In the genomic region with DNA sequence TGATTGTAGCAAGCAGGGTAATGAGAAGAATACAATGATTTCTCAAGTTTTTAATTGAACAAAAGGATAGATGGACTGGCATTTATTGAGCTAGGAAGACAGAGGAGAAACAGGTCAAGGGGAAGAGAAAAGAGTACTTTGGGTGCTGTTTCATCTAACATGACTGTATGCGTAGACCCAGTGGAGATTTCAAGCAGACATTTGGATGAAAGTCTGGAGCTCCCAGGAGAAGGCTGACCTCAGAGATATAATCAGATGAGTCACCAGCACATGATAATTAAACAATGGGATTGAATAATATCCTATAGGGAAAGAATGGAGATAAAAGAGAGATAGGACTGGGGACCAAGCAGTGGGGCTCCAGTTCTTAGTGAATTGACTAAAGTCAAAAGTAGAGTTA, we compare ENCODE assay signal across 25 cellular contexts.
DNase-seq lines count a peak whose midpoint lies in the region; FAIRE-seq and TF ChIP-seq lines count a peak whose summit lies in the region.
"Had no signal": no experiment of that assay in that cellular context is flagged by ENCODE, and none has a peak within 500 bp of the region (broad histone marks: within the 10 kb centered on the region; RNA-seq: fewer than 3 reads in every experiment).

No MANE protein-coding gene starts in this region.

- H3K4me2 ChIP-seq in DOHH2 (ENCODE audit: low read length) (peak overlapping the region; percentile 17), keratinocyte (ENCODE audit: control insufficient read depth, extremely low read depth, insufficient read depth, low read depth, low read length) (peak overlapping the region; percentile 66)

- WGBS in lower leg skin, 2 donors: 83 to 88% methylated on average over 1 of the region's 1 CpG

- H3K9me1 ChIP-seq in keratinocyte (ENCODE audit: control insufficient read depth, extremely low read depth, insufficient read depth, low read length): no peaks in the 10 kb centered on the region

- H3K9me2 ChIP-seq in DOHH2 (replicated peaks; ENCODE audit: control insufficient read depth, low read length): no peaks in the 10 kb centered on the region

- no peak overlapping the region for H3K4me3 ChIP-seq in DOHH2 (ENCODE audit: low read length)
- H3K4me3 ChIP-seq in bronchial epithelial cell (ENCODE audit: low read depth, low read length): no peak overlapping the region
- H3K4me3 ChIP-seq in keratinocyte (ENCODE audit: control insufficient read depth in 2 of 3, extremely low read depth in 1 of 3, insufficient read depth in 2 of 3, low read depth in 1 of 3, low read length in 3 of 3): peak overlapping the region in 2 of 3 experiments; percentile 20 to 36
- no peak overlapping the region for H3K4me3 ChIP-seq in lower leg skin (ENCODE audit: low read depth, poor library complexity, severe bottlenecking)
- H3K4me3 ChIP-seq: cardiac muscle cell, left lung, MG63, mucosa of descending colon, psoas muscle, SJCRH30, thyroid gland had no signal

- H3K4me1 Mint-ChIP-seq in nephron progenitor cell: no peaks in the 10 kb centered on the region
- H3K4me1 Mint-ChIP-seq: neural crest cell had no signal

- TF ChIP-seq CTCF in DOHH2 (IDR thresholded peaks at IDR 0.05; ENCODE audit: low read depth, low read length, poor library complexity, severe bottlenecking): no peak
- no peak for TF ChIP-seq CTCF in bronchial epithelial cell (IDR thresholded peaks at IDR 0.05; ENCODE audit: insufficient read depth, low read length, severe bottlenecking)
- TF ChIP-seq CTCF in keratinocyte (optimal IDR thresholded peaks at IDR 0.05 in 1 of 3, IDR thresholded peaks at IDR 0.05 in 1 of 3, conservative IDR thresholded peaks at IDR 0.05 in 1 of 3; ENCODE audit: extremely low read depth in 1 of 3, insufficient read depth in 2 of 3, low read length in 3 of 3): no peak
- no peak for TF ChIP-seq CTCF in lower leg skin (IDR thresholded peaks at IDR 0.05)
- no peak for TF ChIP-seq CTCF in nephron progenitor cell (IDR thresholded peaks at IDR 0.05)

- H3K27me3 ChIP-seq in DOHH2 (ENCODE audit: control insufficient read depth, low read length) (no peaks in the 10 kb centered on the region), bronchial epithelial cell (ENCODE audit: control insufficient read depth, insufficient read depth, low read length) (no peaks in the 10 kb centered on the region), keratinocyte (ENCODE audit: control insufficient read depth, extremely low read depth, insufficient read depth, low read length) (no peaks in the 10 kb centered on the region)
- H3K27me3 ChIP-seq: cardiac muscle cell, left lung, MG63, thyroid gland had no signal

- peak overlapping the region; percentile 48 for H3K9ac ChIP-seq in keratinocyte (ENCODE audit: control insufficient read depth, extremely low read depth, insufficient read depth, low read length)

- no peak for TF ChIP-seq POLR2A in lower leg skin (IDR thresholded peaks at IDR 0.05)

- H3K36me3 ChIP-seq in DOHH2 (ENCODE audit: control insufficient read depth, low read length): peaks cover 36% of the 10 kb centered on the region
- no peaks in the 10 kb centered on the region for H3K36me3 ChIP-seq in bronchial epithelial cell (ENCODE audit: control insufficient read depth, insufficient read depth, low read length)
- no peaks in the 10 kb centered on the region for H3K36me3 ChIP-seq in keratinocyte (ENCODE audit: control insufficient read depth in 2 of 2, extremely low read depth in 1 of 2, insufficient read depth in 2 of 2, low read length in 2 of 2)
- H3K36me3 ChIP-seq: cardiac muscle cell, left lung, MG63, SJCRH30, thyroid gland had no signal

- intact Hi-C loops in lower leg skin (cut with DNase I; ENCODE audit: low total_unique reads): no loop called here

- H2AFZ ChIP-seq in keratinocyte (ENCODE audit: control insufficient read depth, low read length): no peak overlapping the region

- H4K20me1 ChIP-seq in DOHH2 (ENCODE audit: control insufficient read depth, insufficient read depth, low read depth, low read length) (no peaks in the 10 kb centered on the region), keratinocyte (ENCODE audit: control insufficient read depth, extremely low read depth, insufficient read depth, low read length) (no peaks in the 10 kb centered on the region)

- DNase-seq in HTR-8/SVneo (ENCODE audit: insufficient read length, low spot score) (peak; percentile 21), bronchial epithelial cell (ENCODE audit: low read depth) (peak; percentile 58), keratinocyte (ENCODE audit: low read depth, low spot score) (no peak), lower leg skin (ENCODE audit: low spot score in 2 of 2) (no peak), NCI-H524 (lab: John Stamatoyannopoulos, UW) (no peak), nephron progenitor cell (no peak), DMS153 (lab: John Stamatoyannopoulos, UW) (no peak)
- DNase-seq: activated CD4-positive, alpha-beta T cell treated with anti-CD3 and anti-CD28 coated beads, Interleukin-2, amount 50 U/mL, for 1 hour; activated CD8-positive, alpha-beta memory T cell treated with anti-CD3 and anti-CD28 coated beads, Interleukin-2, amount 50 U/mL, for 4 hours; activated naive CD8-positive, alpha-beta T cell treated with anti-CD3 and anti-CD28 coated beads, Interleukin-2, amount 10 ng/mL, durations not matched to agents 7 days and 5 days; CD8-positive, alpha-beta memory T cell; dermis blood vessel endothelial cell; left lung; mucosa of descending colon; NCI-H1436 treated with DMSO at 0.1 percent for 48 hours; NCI-H774; psoas muscle; SJCRH30; stimulated activated naive CD4-positive, alpha-beta T cell treated with Interleukin-2 at 50 U/mL for 16 hours; thyroid gland had no signal

- peaks cover 16% of the 10 kb centered on the region for H3F3A ChIP-seq in DOHH2 (ENCODE audit: control insufficient read depth, insufficient read depth)

- H3K27me3 Mint-ChIP-seq in nephron progenitor cell (ENCODE audit: low read depth, poor library complexity): peaks cover 10% of the 10 kb centered on the region
- H3K27me3 Mint-ChIP-seq: CD8-positive, alpha-beta memory T cell had no signal

- H3K36me3 Mint-ChIP-seq in nephron progenitor cell (ENCODE audit: low read depth): peaks cover 8% of the 10 kb centered on the region
- H3K36me3 Mint-ChIP-seq: CD8-positive, alpha-beta memory T cell had no signal

- H3K4me1 ChIP-seq in DOHH2 (ENCODE audit: control insufficient read depth, low read length): peaks cover 100% of the 10 kb centered on the region
- H3K4me1 ChIP-seq in keratinocyte (ENCODE audit: control insufficient read depth, extremely low read depth, insufficient read depth, low read length): peaks cover 35% of the 10 kb centered on the region
- H3K4me1 ChIP-seq: psoas muscle, SJCRH30, thyroid gland had no signal

- no peak overlapping the region for H3K27ac Mint-ChIP-seq in nephron progenitor cell
- H3K27ac Mint-ChIP-seq: activated naive CD8-positive, alpha-beta T cell treated with anti-CD3 and anti-CD28 coated beads, Interleukin-2, amount 10 ng/mL, durations not matched to agents 7 days and 5 days; CD8-positive, alpha-beta memory T cell; T-helper 1 cell treated with Interleukin-12 subunit alpha and Interleukin-12 subunit beta and Interleukin-4 antibody, amounts not matched to agents 30 μg/mL and 1 μg/mL, for 36 hours had no signal

- H3K27ac ChIP-seq in DOHH2 (ENCODE audit: low read depth, low read length): peak overlapping the region; percentile 19
- H3K27ac ChIP-seq in keratinocyte (ENCODE audit: control insufficient read depth, insufficient read depth, low read length): peak overlapping the region; percentile 71
- H3K27ac ChIP-seq: cardiac muscle cell, left lung, psoas muscle, SJCRH30, thyroid gland had no signal

- peaks cover 19% of the 10 kb centered on the region for H3K9me3 ChIP-seq in DOHH2 (ENCODE audit: control insufficient read depth, insufficient read depth, low read length)
- H3K9me3 ChIP-seq in keratinocyte (ENCODE audit: control insufficient read depth, low read depth, low read length): peaks cover 3% of the 10 kb centered on the region
- H3K9me3 ChIP-seq: left lung, mucosa of descending colon, psoas muscle, SJCRH30, thyroid gland had no signal

- dilution Hi-C loops in keratinocyte (cut with MboI; ENCODE audit: extremely low pct_ligation_motif_present, low sequenced_read_pairs): no loop called here

- FAIRE-seq in HTR-8/SVneo (lab: Jason Lieb, UNC): no peak
- no peak for FAIRE-seq in bronchial epithelial cell (lab: Jason Lieb, UNC)
- no peak for FAIRE-seq in keratinocyte (lab: Jason Lieb, UNC)

- H3K9me3 Mint-ChIP-seq in nephron progenitor cell: peaks cover 15% of the 10 kb centered on the region
- H3K9me3 Mint-ChIP-seq: neural crest cell; T-helper 1 cell treated with Interleukin-12 subunit alpha and Interleukin-12 subunit beta and Interleukin-4 antibody, amounts not matched to agents 30 μg/mL and 1 μg/mL, for 36 hours had no signal

- H3K79me2 ChIP-seq in DOHH2 (ENCODE audit: control insufficient read depth, low read length) (no peaks in the 10 kb centered on the region), keratinocyte (ENCODE audit: control insufficient read depth, insufficient read depth, low read length) (no peaks in the 10 kb centered on the region)

- no peak overlapping the region for H3K4me3 Mint-ChIP-seq in nephron progenitor cell
- H3K4me3 Mint-ChIP-seq: activated naive CD8-positive, alpha-beta T cell treated with anti-CD3 and anti-CD28 coated beads, Interleukin-2, amount 10 ng/mL, durations not matched to agents 7 days and 5 days; CD8-positive, alpha-beta memory T cell; neural crest cell; T-helper 1 cell treated with Interleukin-12 subunit alpha and Interleukin-12 subunit beta and Interleukin-4 antibody, amounts not matched to agents 30 μg/mL and 1 μg/mL, for 36 hours had no signal

Comparison
In these comparisons a context has a peak if more than half of its experiments do, and no peak if none do; other contexts are left out.
1. H3K4me3 ChIP-seq: peak in keratinocyte (2 of 3); none in DOHH2 (single experiment), bronchial epithelial cell (single experiment) and lower leg skin (single experiment).
2. DNase-seq: peak in HTR-8/SVneo (single experiment) and bronchial epithelial cell (single experiment); none in keratinocyte (single experiment), lower leg skin (0 of 2), NCI-H524 (0 of 2), nephron progenitor cell (single experiment) and DMS153 (single experiment).